Comparison of ENCODE assay signal across 8 cellular contexts in genomic region chr17:16287563-16288027, GRCh38.
A peak's percentile ranks its signal among the peaks of the same experiment; 100 is the strongest.
DNase-seq lines count a peak whose midpoint lies in the region; ATAC-seq and TF ChIP-seq lines count a peak whose summit lies in the region.

No MANE protein-coding gene starts in this region.

- H3K9me3 Mint-ChIP-seq in activated B cell treated with CpG ODN at 0.5 μM for 24 hours, result no peaks in the 10 kb centered on the region

- no peak overlapping the region for H3K4me3 ChIP-seq in skin epidermis

- no peaks in the 10 kb centered on the region for H3K27me3 Mint-ChIP-seq in activated B cell treated with CpG ODN at 0.5 μM for 24 hours

- H3K4me3 Mint-ChIP-seq in activated B cell treated with CpG ODN at 0.5 μM for 24 hours, result peak overlapping the region; percentile 82

- peak; percentile 85 for DNase-seq in GF-D8 (lab: John Stamatoyannopoulos, UW)
- DNase-seq in activated B cell treated with CpG ODN at 0.5 μM for 24 hours, result no peak
- DNase-seq in globus pallidus (ENCODE audit: low spot score), result peak; percentile 24
- no peak for DNase-seq in HuH-7.5 (ENCODE audit: low spot score)
- no peak for DNase-seq in NCI-H146 (lab: John Stamatoyannopoulos, UW)
- no peak for DNase-seq in stimulated activated CD4-positive, alpha-beta T cell treated with anti-CD3 and anti-CD28 coated beads, Interleukin-12 subunit alpha, Interleukin-12 subunit beta, amount 100 ng/mL, for 4 hours

- peak; percentile 25 for ATAC-seq in HG03432 (IDR thresholded peaks at IDR 0.05; ENCODE audit: unreplicated experiment)
- ATAC-seq in activated B cell treated with CpG ODN at 0.5 μM for 24 hours (ENCODE audit: low read depth), result peak; percentile 32

- H3K4me1 Mint-ChIP-seq in activated B cell treated with CpG ODN at 0.5 μM for 24 hours, result peaks cover 65% of the 10 kb centered on the region

- H3K27ac ChIP-seq in skin epidermis, result peak overlapping the region in 17 of 21 experiments; percentile 69 to 92 (median 86)

- peak overlapping the region; percentile 99 for H3K27ac Mint-ChIP-seq in activated B cell treated with CpG ODN at 0.5 μM for 24 hours

- intact Hi-C loops in activated B cell treated with CpG ODN at 0.5 μM for 24 hours (cut with micrococcal nuclease), result loop anchor here (1.0 to 2.0 kb wide), 4 partner anchors 19 to 151 kb away; partner anchors contain the start of gene UBB

- no peak for TF ChIP-seq CTCF in activated B cell treated with CpG ODN at 0.5 μM for 24 hours (IDR thresholded peaks at IDR 0.05)

- peaks cover 9% of the 10 kb centered on the region for H3K36me3 Mint-ChIP-seq in activated B cell treated with CpG ODN at 0.5 μM for 24 hours (ENCODE audit: low read depth)

- POLR2A ChIA-PET in activated B cell treated with CpG ODN at 0.5 μM for 24 hours (lab: Charles Lee), result interaction anchor here (0.6 to 4.2 kb wide), 7 partner anchors 19 to 758 kb away, joined by 5 to 74 read pairs (median 21); partner anchors contain the start of genes CENPV, NCOR1, PIGL and TRPV2

- CTCF ChIA-PET in activated B cell treated with CpG ODN at 0.5 μM for 24 hours (lab: Charles Lee), result interaction anchor here (1.0 to 3.8 kb wide), 4 partner anchors 17 to 96 kb away, joined by 4 to 15 read pairs (median 7); partner anchors contain the start of genes CENPV and NCOR1

Comparison
In these comparisons a context has a peak if more than half of its experiments do, and no peak if none do; other contexts are left out.
1. DNase-seq: peak in GF-D8 (single experiment) and globus pallidus (single experiment); none in activated B cell treated with CpG ODN at 0.5 μM for 24 hours (single experiment), HuH-7.5 (single experiment), NCI-H146 (single experiment) and stimulated activated CD4-positive, alpha-beta T cell treated with anti-CD3 and anti-CD28 coated beads, Interleukin-12 subunit alpha, Interleukin-12 subunit beta, amount 100 ng/mL, for 4 hours (single experiment).